ENCODE assay signal across 1 cellular context in genomic region chr4:153553155-153553819, GRCh38.
TF ChIP-seq lines count a peak whose summit lies in the region.

No MANE protein-coding gene starts in this region.

TF ChIP-seq in GM23338, 12 proteins besides CTCF, POLR2A, EP300 and RAD21 (continued from another document):
- TF ChIP-seq ZNF462 (CRISPR knock-in tag; IDR thresholded peaks at IDR 0.05), result no peak
- no peak for TF ChIP-seq CREB1 (CRISPR knock-in tag; IDR thresholded peaks at IDR 0.05; ENCODE audit: low read depth)
- no peak for TF ChIP-seq ETS1 (IDR thresholded peaks at IDR 0.05)
- TF ChIP-seq EZH2phosphoT487 (IDR thresholded peaks at IDR 0.05; ENCODE audit: unreplicated experiment), result no peak
- TF ChIP-seq EZH2 (IDR thresholded peaks at IDR 0.05; ENCODE audit: low read depth, unreplicated experiment), result no peak
- TF ChIP-seq ZNF331 (CRISPR knock-in tag; IDR thresholded peaks at IDR 0.05; ENCODE audit: low read depth), result no peak
- no peak for TF ChIP-seq JUNB (IDR thresholded peaks at IDR 0.05; ENCODE audit: unreplicated experiment)
- TF ChIP-seq NANOG (IDR thresholded peaks at IDR 0.05; ENCODE audit: borderline replicate concordance), result no peak
- no peak for TF ChIP-seq REST (IDR thresholded peaks at IDR 0.05; ENCODE audit: unreplicated experiment)
- no peak for TF ChIP-seq ZNF114 (CRISPR knock-in tag; IDR thresholded peaks at IDR 0.05)
- no peak for TF ChIP-seq STAT1 (IDR thresholded peaks at IDR 0.05; ENCODE audit: unreplicated experiment)
TF ChIP-seq in GM23338: peak in this region for 0.
